Comparison of ENCODE assay signal across 30 cellular contexts in genomic region chr10:100128951-100129350, GRCh38. TPM values are rescaled to one million over a fixed set of nuclear protein-coding genes. Genes with fewer than 3 reads are reported as not detected.
"Had no signal": no experiment of that assay in that cellular context is flagged by ENCODE, and none has a peak within 500 bp of the region (broad histone marks: within the 10 kb centered on the region; RNA-seq: fewer than 3 reads in every experiment).

No MANE protein-coding gene starts in this region.

- H3K4me2 ChIP-seq: KMS-11 had no signal

- DNase-seq: activated CD4-positive, alpha-beta memory T cell treated with anti-CD3 and anti-CD28 coated beads, Interleukin-2, amount 10 ng/mL, durations not matched to agents 7 days and 5 days; activated CD4-positive, alpha-beta T cell treated with anti-CD3 and anti-CD28 coated beads for 36 hours; activated CD4-positive, alpha-beta T cell treated with anti-CD3 and anti-CD28 coated beads, Interleukin-2, amount 50 U/mL, for 1 hour; activated gamma-delta T cell; activated naive CD4-positive, alpha-beta T cell treated with anti-CD3 and anti-CD28 coated beads for 36 hours; activated naive CD8-positive, alpha-beta T cell treated with anti-CD3 and anti-CD28 coated beads for 36 hours; activated T-cell treated with anti-CD3 and anti-CD28 coated beads for 4 hours; activated T-cell treated with anti-CD3 and anti-CD28 coated beads, Interleukin-2, amount 50 U/mL, for 48 hours; adrenal gland; anterior cingulate cortex; cerebellar nuclear complex; NCI-H1092; NCI-H1694 treated with DMSO at 0.1 percent for 48 hours; NCI-H2081 treated with DMSO at 0.1 percent for 48 hours; NCI-H345; NCI-H510A; NCI-H526 treated with DMSO at 0.1 percent for 48 hours; PC-3; SHP77 treated with DMSO at 0.1 percent for 48 hours; T-cell; T-helper 2 cell; T1000; WERI-Rb-1 had no signal

- ATAC-seq: activated CD4-positive, alpha-beta T cell treated with anti-CD3 and anti-CD28 coated beads for 36 hours; activated T-helper 17 cell treated with anti-CD3 and anti-CD28 coated beads, Interleukin-2, amount 50 U/mL, for 72 hours; PC-3; T-cell had no signal

- H3K4me1 Mint-ChIP-seq: activated CD4-positive, alpha-beta T cell treated with anti-CD3 and anti-CD28 coated beads for 36 hours; activated naive CD8-positive, alpha-beta T cell treated with anti-CD3 and anti-CD28 coated beads for 36 hours; activated T-helper 17 cell treated with anti-CD3 and anti-CD28 coated beads, Interleukin-2, amount 50 U/mL, for 72 hours; IgD-negative memory B cell had no signal

- H3K4me1 ChIP-seq: adrenal gland had no signal

- H3K9ac ChIP-seq: KMS-11 had no signal

- H3K27ac ChIP-seq: adrenal gland, KMS-11, SK-N-MC, WERI-Rb-1 had no signal

- H3K4me3 Mint-ChIP-seq: activated CD4-positive, alpha-beta memory T cell treated with anti-CD3 and anti-CD28 coated beads, Interleukin-2, amount 10 ng/mL, durations not matched to agents 7 days and 5 days; activated CD4-positive, alpha-beta T cell treated with anti-CD3 and anti-CD28 coated beads for 36 hours; activated naive CD4-positive, alpha-beta T cell treated with anti-CD3 and anti-CD28 coated beads for 36 hours; activated naive CD8-positive, alpha-beta T cell treated with anti-CD3 and anti-CD28 coated beads for 36 hours; activated T-helper 17 cell treated with anti-CD3 and anti-CD28 coated beads, Interleukin-2, amount 50 U/mL, for 72 hours; IgD-negative memory B cell; T-cell had no signal

- H3K9me3 ChIP-seq: adrenal gland had no signal

- H3K27ac Mint-ChIP-seq: activated CD4-positive, alpha-beta memory T cell treated with anti-CD3 and anti-CD28 coated beads, Interleukin-2, amount 10 ng/mL, durations not matched to agents 7 days and 5 days; activated CD4-positive, alpha-beta T cell treated with anti-CD3 and anti-CD28 coated beads for 36 hours; activated naive CD4-positive, alpha-beta T cell treated with anti-CD3 and anti-CD28 coated beads for 36 hours; activated naive CD8-positive, alpha-beta T cell treated with anti-CD3 and anti-CD28 coated beads for 36 hours; activated T-helper 17 cell treated with anti-CD3 and anti-CD28 coated beads, Interleukin-2, amount 50 U/mL, for 72 hours; IgD-negative memory B cell; T-cell had no signal

- H3K4me3 ChIP-seq: adrenal gland, SK-N-MC had no signal

- H3K36me3 ChIP-seq: adrenal gland, WERI-Rb-1 had no signal

- H3K36me3 Mint-ChIP-seq: activated naive CD8-positive, alpha-beta T cell treated with anti-CD3 and anti-CD28 coated beads for 36 hours; T-cell had no signal

RNA-seq across cellular contexts. Expression of gene CPN1, which starts 47.3 kb away (rescaled TPM):
- total RNA-seq: activated CD4-positive, alpha-beta memory T cell treated with anti-CD3 and anti-CD28 coated beads, Interleukin-2, amount 10 ng/mL, durations not matched to agents 7 days and 5 days; activated CD4-positive, alpha-beta T cell treated with anti-CD3 and anti-CD28 coated beads for 36 hours; activated CD8-positive, alpha-beta memory T cell treated with anti-CD3 and anti-CD28 coated beads for 36 hours; activated naive CD4-positive, alpha-beta T cell treated with anti-CD3 and anti-CD28 coated beads for 36 hours; activated naive CD8-positive, alpha-beta T cell treated with anti-CD3 and anti-CD28 coated beads for 36 hours; activated T-helper 17 cell treated with anti-CD3 and anti-CD28 coated beads, Interleukin-2, amount 50 U/mL, for 72 hours; adrenal gland; cardiac septum; MCF 10A; PC-3; T-cell had no signal
- polyA plus RNA-seq: adrenal gland, IgD-negative memory B cell had no signal
